21 cellular contexts compared by ENCODE assay signal in the genomic region with DNA sequence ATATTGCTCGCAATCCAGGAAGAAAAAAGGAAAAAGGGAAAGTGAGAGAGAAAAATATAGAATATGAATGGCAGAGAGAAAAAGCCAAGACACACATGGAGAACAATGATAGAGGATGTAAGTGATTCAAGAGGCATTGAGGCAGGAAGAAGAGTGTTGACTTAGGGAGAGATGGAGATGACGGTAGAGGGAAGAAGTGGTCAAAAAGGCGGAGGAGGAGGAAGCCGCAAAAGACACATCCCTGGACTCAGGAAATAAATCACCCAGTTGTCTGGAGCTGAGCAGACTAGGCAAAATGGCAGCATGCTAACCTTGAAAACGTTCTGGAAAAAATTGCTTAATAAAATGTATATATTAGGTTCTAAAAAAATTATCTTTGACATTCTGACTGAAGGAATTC. TPM values are rescaled to one million over a fixed set of nuclear protein-coding genes. Genes with fewer than 3 reads are reported as not detected.
"Had no signal": no experiment of that assay in that cellular context is flagged by ENCODE, and none has a peak within 500 bp of the region (broad histone marks: within the 10 kb centered on the region; RNA-seq: fewer than 3 reads in every experiment).

No MANE protein-coding gene starts in this region.

- H3K4me3 ChIP-seq: esophagus muscularis mucosa, heart right ventricle, spleen, thoracic aorta had no signal

- H3K27ac ChIP-seq: esophagus muscularis mucosa, heart right ventricle, spleen, thoracic aorta, WERI-Rb-1 had no signal

- H3K27me3 ChIP-seq: esophagus muscularis mucosa had no signal

- FAIRE-seq: bronchial epithelial cell had no signal

- DNase-seq: activated CD4-positive, alpha-beta T cell treated with anti-CD3 and anti-CD28 coated beads, Interleukin-2, amount 50 U/mL, for 4 hours; activated effector memory CD4-positive, alpha-beta T cell treated with anti-CD3 and anti-CD28 coated beads, Interleukin-2, amount 50 U/mL, for 16 hours; activated naive CD4-positive, alpha-beta T cell treated with anti-CD3 and anti-CD28 coated beads, Interleukin-2, amount 50 U/mL, for 16 hours; activated T-cell treated with anti-CD3 and anti-CD28 coated beads, Interleukin-2, amount 50 U/mL, for 72 hours; cerebellar nuclear complex; cortex of kidney; effector CD4-positive, alpha-beta T cell; heart right ventricle; kidney glomerular epithelial cell; left ventricle myocardium superior; nephron progenitor cell; nucleus accumbens; spleen; stimulated activated CD4-positive, alpha-beta T cell treated with anti-CD3 and anti-CD28 coated beads, Interleukin-4, amount 100 ng/mL, for 4 hours; stimulated activated naive B cell treated with anti-CD40 and anti-IgM and Interleukin-4, amounts not matched to agents 10 μg/mL and 1 μg/mL and 100 μg/mL, for 72 hours; T1000; WERI-Rb-1 had no signal

- H3K4me1 ChIP-seq: heart right ventricle, spleen had no signal

- H3K9me3 ChIP-seq: esophagus muscularis mucosa, heart right ventricle, spleen, thoracic aorta had no signal

- H3K36me3 ChIP-seq: esophagus muscularis mucosa, heart right ventricle, spleen, thoracic aorta, WERI-Rb-1 had no signal

RNA-seq across cellular contexts. Expression of a gene that starts 17.7 kb away (rescaled TPM):
- total RNA-seq: activated CD8-positive, alpha-beta memory T cell treated with anti-CD3 and anti-CD28 coated beads for 36 hours; activated T-cell treated with anti-CD3 and anti-CD28 coated beads, Interleukin-2, amount 50 U/mL, for 72 hours; left ventricle myocardium superior had no signal
